Comparison of ENCODE assay signal across 8 cellular contexts in the genomic region with DNA sequence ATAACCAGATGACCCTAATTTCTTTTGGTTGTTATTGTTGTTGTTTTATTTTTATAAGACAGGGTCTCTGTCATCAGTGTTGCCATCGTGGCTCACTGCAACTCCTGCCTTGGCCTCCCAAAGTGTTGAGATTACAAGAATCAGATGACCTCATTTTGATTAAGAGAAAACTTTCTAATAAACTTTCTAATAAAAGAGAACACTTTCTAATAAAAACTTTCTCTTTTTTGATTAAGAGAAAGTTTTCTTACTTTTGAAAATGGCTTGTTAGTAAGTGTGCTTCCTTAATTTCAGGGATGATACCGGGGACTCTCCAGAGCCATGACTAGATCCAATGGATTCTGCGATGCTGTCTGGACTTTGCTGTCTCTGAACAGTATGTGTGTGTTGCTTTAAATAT. TPM values are rescaled to one million over a fixed set of nuclear protein-coding genes. Genes with fewer than 3 reads are reported as not detected.
"Had no signal": no experiment of that assay in that cellular context is flagged by ENCODE, and none has a peak within 500 bp of the region (broad histone marks: within the 10 kb centered on the region; RNA-seq: fewer than 3 reads in every experiment).

No MANE protein-coding gene starts in this region.

- DNase-seq: GM23248, GOT3, H7, KBM-7 had no signal

- H3K27ac ChIP-seq: GM23248, HL-60 had no signal

- H3K9ac ChIP-seq: GM23248 had no signal

- ATAC-seq: HCT116 had no signal

- H2AFZ ChIP-seq: GM23248 had no signal

- H3K4me3 ChIP-seq: GM23248, HAP-1 had no signal

RNA-seq across cellular contexts. Expression of a gene that starts 54.4 kb away (rescaled TPM):
- total RNA-seq: GM23248, IMR-90 had no signal
- polyA plus RNA-seq: GM23248, IMR-90 had no signal
